ENCODE assay signal across 1 cellular context in the genomic region with DNA sequence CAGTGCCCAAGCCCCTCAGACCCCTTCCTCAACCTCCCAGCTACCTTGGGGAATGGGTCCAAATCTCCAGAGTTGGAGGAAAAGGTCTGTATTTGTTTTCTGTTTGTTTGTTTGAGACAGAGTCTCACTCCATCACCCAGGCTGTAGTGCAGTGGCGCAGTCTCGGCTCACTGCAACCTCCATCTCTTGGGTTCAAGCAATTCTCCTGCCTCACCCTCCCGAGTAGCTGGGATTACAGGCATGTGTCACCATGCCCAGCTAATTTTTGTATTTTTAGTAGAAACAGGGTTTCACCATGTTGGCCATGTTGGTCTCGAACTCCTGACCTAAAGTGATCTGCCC. TPM values are rescaled to one million over a fixed set of nuclear protein-coding genes. Genes with fewer than 3 reads are reported as not detected.
"Had no signal": no experiment of that assay in that cellular context is flagged by ENCODE, and none has a peak within 500 bp of the region (broad histone marks: within the 10 kb centered on the region; RNA-seq: fewer than 3 reads in every experiment).

No MANE protein-coding gene starts in this region.

RNA-seq across cellular contexts. Expression of a gene that starts 19.8 kb away (rescaled TPM):
- total RNA-seq: progenitor cell of endocrine pancreas had no signal
